ENCODE assay signal across 12 cellular contexts in genomic region chr9:88995627-88996026, GRCh38. TPM values are rescaled to one million over a fixed set of nuclear protein-coding genes. Genes with fewer than 3 reads are reported as not detected.
"Had no signal": no experiment of that assay in that cellular context is flagged by ENCODE, and none has a peak within 500 bp of the region (broad histone marks: within the 10 kb centered on the region; RNA-seq: fewer than 3 reads in every experiment).

No MANE protein-coding gene starts in this region.

- ATAC-seq: pancreas had no signal

- H3K4me3 Mint-ChIP-seq: activated CD4-positive, alpha-beta memory T cell treated with anti-CD3 and anti-CD28 coated beads for 36 hours; activated naive CD8-positive, alpha-beta T cell treated with anti-CD3 and anti-CD28 coated beads, Interleukin-2, amount 10 ng/mL, durations not matched to agents 7 days and 5 days; memory B cell had no signal

- H3K4me1 ChIP-seq: SJCRH30 had no signal

- H3K27ac Mint-ChIP-seq: activated CD4-positive, alpha-beta memory T cell treated with anti-CD3 and anti-CD28 coated beads for 36 hours; activated naive CD8-positive, alpha-beta T cell treated with anti-CD3 and anti-CD28 coated beads, Interleukin-2, amount 10 ng/mL, durations not matched to agents 7 days and 5 days; memory B cell had no signal

- H3K27ac ChIP-seq: epithelial cell of prostate, pancreas, SJCRH30 had no signal

- H3K36me3 ChIP-seq: pancreas, SJCRH30, transverse colon had no signal

- H3K36me3 Mint-ChIP-seq: activated CD4-positive, alpha-beta memory T cell treated with anti-CD3 and anti-CD28 coated beads for 36 hours; activated naive CD8-positive, alpha-beta T cell treated with anti-CD3 and anti-CD28 coated beads, Interleukin-2, amount 10 ng/mL, durations not matched to agents 7 days and 5 days; memory B cell had no signal

- DNase-seq: activated CD4-positive, alpha-beta memory T cell treated with anti-CD3 and anti-CD28 coated beads for 36 hours; activated CD4-positive, alpha-beta T cell treated with anti-CD3 and anti-CD28 coated beads for 1 hour; activated naive CD8-positive, alpha-beta T cell treated with anti-CD3 and anti-CD28 coated beads, Interleukin-2, amount 10 ng/mL, durations not matched to agents 7 days and 5 days; aorta; effector CD4-positive, alpha-beta T cell; head of caudate nucleus; pancreas; SJCRH30; stimulated activated CD4-positive, alpha-beta T cell treated with anti-CD3 and anti-CD28 coated beads, Interleukin-4, amount 100 ng/mL, for 4 hours; transverse colon had no signal

- H3K9me3 ChIP-seq: pancreas, SJCRH30, transverse colon had no signal

- H3K4me1 Mint-ChIP-seq: memory B cell had no signal

- H3K9me3 Mint-ChIP-seq: activated CD4-positive, alpha-beta memory T cell treated with anti-CD3 and anti-CD28 coated beads for 36 hours; activated naive CD8-positive, alpha-beta T cell treated with anti-CD3 and anti-CD28 coated beads, Interleukin-2, amount 10 ng/mL, durations not matched to agents 7 days and 5 days; memory B cell had no signal

- H3K4me3 ChIP-seq: pancreas, SJCRH30, transverse colon had no signal

- H3K27me3 ChIP-seq: pancreas, SJCRH30 had no signal

RNA-seq across cellular contexts. Expression of gene S1PR3, which starts 4.4 kb away (rescaled TPM):
- total RNA-seq: SJCRH30 had no signal
